15 cellular contexts compared by ENCODE assay signal in genomic region chr19:15126511-15126910, GRCh38. TPM values are rescaled to one million over a fixed set of nuclear protein-coding genes. Genes with fewer than 3 reads are reported as not detected.
DNase-seq lines count a peak whose midpoint lies in the region; ATAC-seq and TF ChIP-seq lines count a peak whose summit lies in the region.
"Had no signal": no experiment of that assay in that cellular context is flagged by ENCODE, and none has a peak within 500 bp of the region (broad histone marks: within the 10 kb centered on the region; RNA-seq: fewer than 3 reads in every experiment).

No MANE protein-coding gene starts in this region.

- in situ Hi-C loops in transverse colon (cut with MboI; ENCODE audit: low pct_ligation_motif_present in 1 of 4, low pct_unique_long_range_greater_than_20kb in 1 of 4, low sequenced_read_pairs in 3 of 4), result no loop called here

- peak overlapping the region in 9 of 12 donors; percentile 94 to 99 (median 95) for H3K27ac ChIP-seq in heart left ventricle
- peak overlapping the region; percentile 53 for H3K27ac ChIP-seq in SJSA1
- peak overlapping the region; percentile 91 to 96 (median 92) for H3K27ac ChIP-seq in transverse colon

- TF ChIP-seq EP300 in transverse colon (IDR thresholded peaks at IDR 0.05; ENCODE audit: low read depth), result no peak

- 68 to 75% (median 75%) methylated on average over 2 of the region's 2 CpGs for WGBS in heart left ventricle, 4 donors
- 66 to 77% methylated on average over 2 of the region's 2 CpGs for WGBS in transverse colon (ENCODE audit: low coverage in 1 of 2), 2 donors

- H3K36me3 ChIP-seq in heart left ventricle (peaks cover 0 to 19% (median 12%) of the 10 kb centered on the region in 9 donors), SJSA1 (peaks cover 33% of the 10 kb centered on the region), transverse colon (peaks cover 0 to 9% (median 3%) of the 10 kb centered on the region in 4 donors)

- TF ChIP-seq CTCF in heart left ventricle (IDR thresholded peaks at IDR 0.05) (no peak), fibroblast of the aortic adventitia (IDR thresholded peaks at IDR 0.05; ENCODE audit: insufficient read depth, low read length) (no peak), transverse colon (IDR thresholded peaks at IDR 0.05) (no peak)

- H3K27me3 ChIP-seq in heart left ventricle (no peaks in the 10 kb centered on the region), SJSA1 (replicated peaks) (no peaks in the 10 kb centered on the region), transverse colon (no peaks in the 10 kb centered on the region)
- H3K27me3 ChIP-seq: tibial nerve had no signal

- DNase-seq in heart left ventricle (no peak), Right ventricle myocardium inferior (ENCODE audit: missing footprints) (no peak), SJSA1 (ENCODE audit: low read depth in 1 of 2, low spot score in 2 of 2) (peak in 1 of 2 experiments; percentile 77), fibroblast of the aortic adventitia (ENCODE audit: low read depth) (peak; percentile 61), transverse colon (no peak), SHP77 (lab: John Stamatoyannopoulos, UW) (no peak)
- DNase-seq: activated CD4-positive, alpha-beta T cell treated with anti-CD3 and anti-CD28 coated beads, Interleukin-2, amount 50 U/mL, for 1 hour; glutamatergic neuron; lower lobe of right lung; NCI-H526; T-cell had no signal

- intact Hi-C loops in heart left ventricle (cut with DNase I) (loop anchor here in 1 of 10 donors (5.0 kb wide), 1 partner anchor 251 kb away; the partner anchor contains the start of gene AKAP8), Right ventricle myocardium inferior (cut with DNase I) (no loop called here), transverse colon (cut with DNase I; ENCODE audit: low total_unique reads) (no loop called here)

- ATAC-seq in heart left ventricle (no peak), Right ventricle myocardium inferior (no peak), HG03196 (IDR thresholded peaks at IDR 0.05; ENCODE audit: unreplicated experiment) (no peak), HG03280 (IDR thresholded peaks at IDR 0.05; ENCODE audit: unreplicated experiment) (no peak)

- peaks cover 0 to 30% (median 16%) of the 10 kb centered on the region in 12 donors for H3K4me1 ChIP-seq in heart left ventricle
- H3K4me1 ChIP-seq in SJSA1 (replicated peaks), result peaks cover 33% of the 10 kb centered on the region
- peaks cover 12 to 31% (median 19%) of the 10 kb centered on the region in 4 donors for H3K4me1 ChIP-seq in transverse colon

- TF ChIP-seq POLR2A in heart left ventricle (IDR thresholded peaks at IDR 0.05) (no peak), transverse colon (IDR thresholded peaks at IDR 0.05) (no peak)

- no peaks in the 10 kb centered on the region for H3K9me3 ChIP-seq in heart left ventricle
- no peaks in the 10 kb centered on the region for H3K9me3 ChIP-seq in SJSA1 (replicated peaks)
- H3K9me3 ChIP-seq in transverse colon, result no peaks in the 10 kb centered on the region
- H3K9me3 ChIP-seq: lower lobe of right lung, tibial nerve had no signal

- peak overlapping the region in 5 of 12 donors; percentile 69 to 93 (median 75) for H3K4me3 ChIP-seq in heart left ventricle
- H3K4me3 ChIP-seq in SJSA1, result no peak overlapping the region
- no peak overlapping the region for H3K4me3 ChIP-seq in fibroblast of the aortic adventitia (ENCODE audit: low read depth, low read length)
- peak overlapping the region in 1 of 4 donors; percentile 68 for H3K4me3 ChIP-seq in transverse colon

RNA-seq across cellular contexts. Expression of gene SYDE1, which starts 19.3 kb away (rescaled TPM):
- total RNA-seq in heart left ventricle, result 10 to 100 TPM; 11.2 to 29.6 (median 15.8) TPM
- 10 to 100 TPM in 1 of 2 donors, 1 to 10 TPM in 1; 8.0 to 14.5 TPM for polyA plus RNA-seq in heart left ventricle
- total RNA-seq in Right ventricle myocardium inferior, result 15.7 TPM
- 117 and 118 TPM in 2 replicates for total RNA-seq in SJSA1 (2014; rRNA removed; shearing (Covaris generic))
- total RNA-seq in fibroblast of the aortic adventitia (ENCODE audit: low replicate concordance), result 36.2 and 46.9 TPM in 2 replicates
- total RNA-seq in transverse colon, result 10 to 100 TPM in 3 of 4 donors, 1 to 10 TPM in 1; 6.7 to 20.9 (median 12.3) TPM

RNA-seq across cellular contexts. Expression of gene OR1I1, which starts 44.5 kb away (rescaled TPM):
- total RNA-seq in heart left ventricle (not detected), Right ventricle myocardium inferior (not detected), fibroblast of the aortic adventitia (ENCODE audit: low replicate concordance) (not detected in 2 replicates), transverse colon (not detected)
- polyA plus RNA-seq in heart left ventricle, result not detected
- not detected in 2 replicates for total RNA-seq in SJSA1 (2014; rRNA removed; shearing (Covaris generic))
- total RNA-seq: lower lobe of right lung, pulmonary artery endothelial cell, T-cell, tibial nerve had no signal
